ENCODE assay signal across 2 cellular contexts in the genomic region with DNA sequence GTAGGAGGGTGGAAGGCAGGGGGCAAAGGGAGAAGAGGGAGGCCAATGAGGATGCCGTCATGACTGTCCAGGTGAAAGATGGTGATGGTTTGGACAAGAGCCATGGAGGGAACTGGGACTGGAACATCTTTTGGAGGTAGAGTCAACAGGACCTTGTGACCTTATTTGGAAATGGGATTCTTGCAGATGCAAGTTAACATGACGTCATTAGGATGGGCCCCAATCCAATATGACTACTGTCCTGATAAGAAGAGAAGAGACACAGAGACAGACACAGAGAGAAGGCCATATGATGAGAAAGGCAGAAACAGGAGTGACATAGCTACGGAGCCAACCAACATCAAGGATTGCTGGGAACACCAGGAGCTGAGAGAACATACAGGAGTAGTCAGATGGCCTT.
TF ChIP-seq lines count a peak whose summit lies in the region.

No MANE protein-coding gene starts in this region.

TF ChIP-seq in HepG2, 621 proteins besides CTCF, POLR2A, EP300 and RAD21:
- peak; percentile 95 for TF ChIP-seq CREB1 (IDR thresholded peaks at IDR 0.05)
- TF ChIP-seq CREB1 (CRISPR knock-in tag; IDR thresholded peaks at IDR 0.05) = no peak
- peak; percentile 99 for TF ChIP-seq ATF7 (IDR thresholded peaks at IDR 0.05)
- no peak for TF ChIP-seq ATF7 (CRISPR knock-in tag; IDR thresholded peaks at IDR 0.05)
- TF ChIP-seq, protein P1, sequence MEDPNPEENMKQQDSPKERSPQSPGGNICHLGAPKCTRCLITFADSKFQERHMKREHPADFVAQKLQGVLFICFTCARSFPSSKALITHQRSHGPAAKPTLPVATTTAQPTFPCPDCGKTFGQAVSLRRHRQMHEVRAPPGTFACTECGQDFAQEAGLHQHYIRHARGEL (CRISPR knock-in tag; IDR thresholded peaks at IDR 0.05) = no peak

TF ChIP-seq in K562, 482 proteins besides CTCF, POLR2A, EP300 and RAD21:
- TF ChIP-seq, protein P2, sequence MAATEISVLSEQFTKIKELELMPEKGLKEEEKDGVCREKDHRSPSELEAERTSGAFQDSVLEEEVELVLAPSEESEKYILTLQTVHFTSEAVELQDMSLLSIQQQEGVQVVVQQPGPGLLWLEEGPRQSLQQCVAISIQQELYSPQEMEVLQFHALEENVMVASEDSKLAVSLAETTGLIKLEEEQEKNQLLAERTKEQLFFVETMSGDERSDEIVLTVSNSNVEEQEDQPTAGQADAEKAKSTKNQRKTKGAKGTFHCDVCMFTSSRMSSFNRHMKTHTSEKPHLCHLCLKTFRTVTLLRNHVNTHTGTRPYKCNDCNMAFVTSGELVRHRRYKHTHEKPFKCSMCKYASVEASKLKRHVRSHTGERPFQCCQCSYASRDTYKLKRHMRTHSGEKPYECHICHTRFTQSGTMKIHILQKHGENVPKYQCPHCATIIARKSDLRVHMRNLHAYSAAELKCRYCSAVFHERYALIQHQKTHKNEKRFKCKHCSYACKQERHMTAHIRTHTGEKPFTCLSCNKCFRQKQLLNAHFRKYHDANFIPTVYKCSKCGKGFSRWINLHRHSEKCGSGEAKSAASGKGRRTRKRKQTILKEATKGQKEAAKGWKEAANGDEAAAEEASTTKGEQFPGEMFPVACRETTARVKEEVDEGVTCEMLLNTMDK (IDR thresholded peaks at IDR 0.05; ENCODE audit: borderline replicate concordance, insufficient read depth, low read depth, low read length, poor library complexity, severe bottlenecking) = no peak
- TF ChIP-seq, protein P3, sequence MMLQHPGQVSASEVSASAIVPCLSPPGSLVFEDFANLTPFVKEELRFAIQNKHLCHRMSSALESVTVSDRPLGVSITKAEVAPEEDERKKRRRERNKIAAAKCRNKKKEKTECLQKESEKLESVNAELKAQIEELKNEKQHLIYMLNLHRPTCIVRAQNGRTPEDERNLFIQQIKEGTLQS (IDR thresholded peaks at IDR 0.05) = peak; percentile 70
- TF ChIP-seq, protein P3 (CRISPR knock-in tag; conservative IDR thresholded peaks at IDR 0.05) = no peak
- no peak for TF ChIP-seq ATF1 (CRISPR knock-in tag; IDR thresholded peaks at IDR 0.05)
- TF ChIP-seq ATF1 (tag; IDR thresholded peaks at IDR 0.05) = peak; percentile 30; the same call in 1 of the 2 replicates
- peak; percentile 89 for TF ChIP-seq ATF7 (IDR thresholded peaks at IDR 0.05)
- 0 out of 2 replicates have a peak, but pooled peaks have one; percentile 34 for TF ChIP-seq JUNB (CRISPR knock-in tag; conservative IDR thresholded peaks at IDR 0.05)
- TF ChIP-seq, protein P4, sequence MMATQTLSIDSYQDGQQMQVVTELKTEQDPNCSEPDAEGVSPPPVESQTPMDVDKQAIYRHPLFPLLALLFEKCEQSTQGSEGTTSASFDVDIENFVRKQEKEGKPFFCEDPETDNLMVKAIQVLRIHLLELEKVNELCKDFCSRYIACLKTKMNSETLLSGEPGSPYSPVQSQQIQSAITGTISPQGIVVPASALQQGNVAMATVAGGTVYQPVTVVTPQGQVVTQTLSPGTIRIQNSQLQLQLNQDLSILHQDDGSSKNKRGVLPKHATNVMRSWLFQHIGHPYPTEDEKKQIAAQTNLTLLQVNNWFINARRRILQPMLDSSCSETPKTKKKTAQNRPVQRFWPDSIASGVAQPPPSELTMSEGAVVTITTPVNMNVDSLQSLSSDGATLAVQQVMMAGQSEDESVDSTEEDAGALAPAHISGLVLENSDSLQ (IDR thresholded peaks at IDR 0.05) = peak; percentile 53; the same call in 1 of the 2 replicates
- no peak for TF ChIP-seq RBM39 (optimal IDR thresholded peaks at IDR 0.05; ENCODE audit: low read depth, low read length)
- TF ChIP-seq, protein P5, sequence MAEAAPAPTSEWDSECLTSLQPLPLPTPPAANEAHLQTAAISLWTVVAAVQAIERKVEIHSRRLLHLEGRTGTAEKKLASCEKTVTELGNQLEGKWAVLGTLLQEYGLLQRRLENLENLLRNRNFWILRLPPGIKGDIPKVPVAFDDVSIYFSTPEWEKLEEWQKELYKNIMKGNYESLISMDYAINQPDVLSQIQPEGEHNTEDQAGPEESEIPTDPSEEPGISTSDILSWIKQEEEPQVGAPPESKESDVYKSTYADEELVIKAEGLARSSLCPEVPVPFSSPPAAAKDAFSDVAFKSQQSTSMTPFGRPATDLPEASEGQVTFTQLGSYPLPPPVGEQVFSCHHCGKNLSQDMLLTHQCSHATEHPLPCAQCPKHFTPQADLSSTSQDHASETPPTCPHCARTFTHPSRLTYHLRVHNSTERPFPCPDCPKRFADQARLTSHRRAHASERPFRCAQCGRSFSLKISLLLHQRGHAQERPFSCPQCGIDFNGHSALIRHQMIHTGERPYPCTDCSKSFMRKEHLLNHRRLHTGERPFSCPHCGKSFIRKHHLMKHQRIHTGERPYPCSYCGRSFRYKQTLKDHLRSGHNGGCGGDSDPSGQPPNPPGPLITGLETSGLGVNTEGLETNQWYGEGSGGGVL (CRISPR knock-in tag; IDR thresholded peaks at IDR 0.05) = no peak
